21 cellular contexts compared by ENCODE assay signal in genomic region chr3:84904212-84904611, GRCh38. TPM values are rescaled to one million over a fixed set of nuclear protein-coding genes. Genes with fewer than 3 reads are reported as not detected.
DNase-seq lines count a peak whose midpoint lies in the region; ATAC-seq and TF ChIP-seq lines count a peak whose summit lies in the region.
"Had no signal": no experiment of that assay in that cellular context is flagged by ENCODE, and none has a peak within 500 bp of the region (broad histone marks: within the 10 kb centered on the region; RNA-seq: fewer than 3 reads in every experiment).

No MANE protein-coding gene starts in this region.

- peaks cover 0 to 6% (median 0%) of the 10 kb centered on the region in 4 donors for H3K9me3 ChIP-seq in upper lobe of left lung

- H3K4me1 ChIP-seq in upper lobe of left lung: no peaks in the 10 kb centered on the region
- H3K4me1 ChIP-seq: BLaER1 had no signal

- TF ChIP-seq CTCF in upper lobe of left lung (IDR thresholded peaks at IDR 0.05): no peak

- H3K4me3 ChIP-seq in upper lobe of left lung: no peak overlapping the region
- H3K4me3 ChIP-seq: BLaER1, GM12878, GM23248 had no signal

- H3K27me3 ChIP-seq in upper lobe of left lung: no peaks in the 10 kb centered on the region
- H3K27me3 ChIP-seq: BLaER1 had no signal

- DNase-seq in NCI-H2029 (lab: John Stamatoyannopoulos, UW) (peak; percentile 10), NCI-H2029 treated with DMSO at 0.1 percent for 48 hours (lab: John Stamatoyannopoulos, UW) (no peak), NCI-H69 (lab: John Stamatoyannopoulos, UW) (peak; percentile 7), myocyte (ENCODE audit: low read depth) (peak; percentile 10), upper lobe of left lung (no peak)
- DNase-seq: 8988T, DMS53, DND-41, EL, GM23248, HCEC 1CT had no signal

- no peak for TF ChIP-seq POLR2A in upper lobe of left lung (IDR thresholded peaks at IDR 0.05)

- no peak overlapping the region for H3K27ac ChIP-seq in upper lobe of left lung
- H3K27ac ChIP-seq: BLaER1, GM23248, HL-60 had no signal

- ATAC-seq in GM19328 (IDR thresholded peaks at IDR 0.05; ENCODE audit: unreplicated experiment): no peak
- ATAC-seq in GM18519 (IDR thresholded peaks at IDR 0.05; ENCODE audit: low FRiP score, unreplicated experiment): no peak
- ATAC-seq in upper lobe of left lung (ENCODE audit: low FRiP score in 2 of 2): no peak
- ATAC-seq: GM12878 had no signal

- TF ChIP-seq EP300 in upper lobe of left lung (IDR thresholded peaks at IDR 0.05): no peak

- no peaks in the 10 kb centered on the region for H3K36me3 ChIP-seq in upper lobe of left lung
- H3K36me3 ChIP-seq: BLaER1 had no signal

RNA-seq across cellular contexts. Expression of gene CADM2, which starts 54.6 kb away (rescaled TPM):
- total RNA-seq in myocyte (1.8 and 2.1 TPM in 2 replicates), upper lobe of left lung (1 to 10 TPM in 4 of 6 donors, under 1 TPM in 2; under 0.01 to 4.6 (median 1.2) TPM)
- polyA plus RNA-seq in myocyte (2012): 0.05 TPM
- total RNA-seq: G401, GM12878, GM23248, H4, HT1080 had no signal
- polyA plus RNA-seq: AG04450, CD14-positive monocyte had no signal

Comparison
In these comparisons a context has a peak if more than half of its experiments do, and no peak if none do; other contexts are left out.
1. DNase-seq: peak in NCI-H2029 (single experiment), NCI-H69 (single experiment) and myocyte (single experiment); none in NCI-H2029 treated with DMSO at 0.1 percent for 48 hours (single experiment) and upper lobe of left lung (0 of 2).